In the genomic region with DNA sequence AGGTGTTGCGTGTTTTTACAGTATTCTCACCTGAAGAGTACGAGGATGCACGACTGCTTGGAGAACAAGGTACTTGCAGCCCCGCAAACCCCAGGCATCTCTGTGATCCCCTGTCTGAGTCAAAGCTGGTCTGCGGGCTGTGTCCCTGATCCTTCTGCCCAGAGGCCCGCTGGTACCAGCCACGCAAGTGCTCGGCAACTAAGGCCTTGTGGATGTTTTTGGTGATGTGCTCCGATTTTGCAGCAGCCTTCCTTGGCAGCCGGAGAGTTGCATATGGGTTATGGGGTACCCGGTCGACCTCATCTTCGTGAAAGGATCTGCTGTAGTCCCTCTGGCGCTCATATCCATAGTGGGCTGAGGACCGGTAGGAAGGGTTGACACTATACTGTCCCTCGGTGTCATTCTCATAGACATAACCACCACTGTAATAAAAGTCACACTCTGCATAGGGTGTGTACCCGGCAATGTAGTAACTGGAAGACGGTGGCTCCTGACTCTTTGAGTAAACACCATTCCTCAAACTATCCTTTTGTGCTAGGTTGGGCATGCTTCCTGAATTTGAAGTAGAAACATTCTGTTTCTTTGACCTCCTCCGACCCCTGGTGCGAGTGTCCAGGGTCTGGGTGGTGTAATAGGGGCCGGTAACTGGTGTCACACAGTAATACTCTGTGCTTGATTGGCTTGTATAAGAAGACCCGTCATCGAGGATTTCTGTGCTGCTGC, we compare ENCODE assay signal across 22 cellular contexts. TPM values are rescaled to one million over a fixed set of nuclear protein-coding genes. Genes with fewer than 3 reads are reported as not detected.
DNase-seq lines count a peak whose midpoint lies in the region; ATAC-seq and TF ChIP-seq lines count a peak whose summit lies in the region.
"Had no signal": no experiment of that assay in that cellular context is flagged by ENCODE, and none has a peak within 500 bp of the region (broad histone marks: within the 10 kb centered on the region; RNA-seq: fewer than 3 reads in every experiment).

No MANE protein-coding gene starts in this region.

- peak overlapping the region; percentile 61 for H3K4me2 ChIP-seq in SK-N-SH
- H3K4me2 ChIP-seq: BLaER1 treated with 17β-estradiol and CSF1 and Interleukin-3, amounts not matched to agents 10 nM and 100 nM had no signal

- peaks cover 2% of the 10 kb centered on the region for H3K27me3 Mint-ChIP-seq in CD8-positive, alpha-beta T cell (ENCODE audit: low read depth)
- H3K27me3 Mint-ChIP-seq: activated CD4-positive, alpha-beta memory T cell treated with anti-CD3 and anti-CD28 coated beads for 36 hours; activated naive CD8-positive, alpha-beta T cell treated with anti-CD3 and anti-CD28 coated beads, Interleukin-2, amount 50 U/mL, for 24 hours had no signal

- intact Hi-C loops in breast epithelium (cut with DNase I; ENCODE audit: low total_unique reads) (no loop called here), tibial artery (cut with DNase I; ENCODE audit: low total_unique reads) (no loop called here)
- intact Hi-C loops in CD8-positive, alpha-beta T cell (cut with DNase I, micrococcal nuclease) = no loop called here

- WGBS in SK-N-SH (ENCODE audit: low lambda C conversion rate) = 92% methylated on average over 22 of the region's 23 CpGs
- WGBS in suprapubic skin = 87% methylated on average over 19 of the region's 23 CpGs

- no peaks in the 10 kb centered on the region for H3K9me3 ChIP-seq in SK-N-SH
- H3K9me3 ChIP-seq in breast epithelium = no peaks in the 10 kb centered on the region
- no peaks in the 10 kb centered on the region for H3K9me3 ChIP-seq in suprapubic skin
- H3K9me3 ChIP-seq in tibial artery = no peaks in the 10 kb centered on the region
- H3K9me3 ChIP-seq in CD8-positive, alpha-beta T cell (ENCODE audit: low read length) = no peaks in the 10 kb centered on the region
- H3K9me3 ChIP-seq: BLaER1 treated with 17β-estradiol and CSF1 and Interleukin-3, amounts not matched to agents 10 nM and 100 nM; testis had no signal

- no peaks in the 10 kb centered on the region for H3K9me2 ChIP-seq in SK-N-SH

- peaks cover 31% of the 10 kb centered on the region for H3F3A ChIP-seq in SK-N-SH (replicated peaks; ENCODE audit: insufficient read depth)

- H3K4me3 Mint-ChIP-seq in CD8-positive, alpha-beta T cell = no peak overlapping the region
- H3K4me3 Mint-ChIP-seq: activated CD4-positive, alpha-beta memory T cell treated with anti-CD3 and anti-CD28 coated beads for 36 hours; activated naive CD8-positive, alpha-beta T cell treated with anti-CD3 and anti-CD28 coated beads, Interleukin-2, amount 50 U/mL, for 24 hours; natural killer cell had no signal

- no peaks in the 10 kb centered on the region for H3K27me3 ChIP-seq in SK-N-SH (ENCODE audit: insufficient read depth)
- no peaks in the 10 kb centered on the region for H3K27me3 ChIP-seq in breast epithelium
- no peaks in the 10 kb centered on the region for H3K27me3 ChIP-seq in suprapubic skin
- H3K27me3 ChIP-seq in tibial artery = no peaks in the 10 kb centered on the region
- H3K27me3 ChIP-seq in CD8-positive, alpha-beta T cell (ENCODE audit: insufficient read depth, low read length) = no peaks in the 10 kb centered on the region
- H3K27me3 ChIP-seq: BLaER1 treated with 17β-estradiol and CSF1 and Interleukin-3, amounts not matched to agents 10 nM and 100 nM; foreskin keratinocyte; testis had no signal

- H3K36me3 ChIP-seq in SK-N-SH (replicated peaks in 1 of 2; ENCODE audit: control insufficient read depth in 1 of 2, insufficient read depth in 2 of 2, low read length in 1 of 2) = peaks cover 0 to 11% of the 10 kb centered on the region in 2 experiments
- peaks cover 9% of the 10 kb centered on the region for H3K36me3 ChIP-seq in breast epithelium
- peaks cover 71% of the 10 kb centered on the region for H3K36me3 ChIP-seq in suprapubic skin
- peaks cover 0 to 25% (median 6%) of the 10 kb centered on the region in 3 donors for H3K36me3 ChIP-seq in tibial artery
- no peaks in the 10 kb centered on the region for H3K36me3 ChIP-seq in CD8-positive, alpha-beta T cell (ENCODE audit: insufficient read depth, low read length)

- H3K4me1 Mint-ChIP-seq in CD8-positive, alpha-beta T cell (ENCODE audit: low read depth) = peaks cover 5% of the 10 kb centered on the region

- DNase-seq in SK-N-SH = no peak
- DNase-seq in breast epithelium (ENCODE audit: low spot score in 2 of 2) = no peak
- peak; percentile 18 for DNase-seq in medulla oblongata (ENCODE audit: extremely low spot score)
- no peak for DNase-seq in suprapubic skin (ENCODE audit: low spot score in 2 of 2)
- no peak for DNase-seq in tibial artery
- DNase-seq in CD8-positive, alpha-beta T cell = no peak
- DNase-seq: activated CD4-positive, alpha-beta memory T cell treated with anti-CD3 and anti-CD28 coated beads for 36 hours; activated naive CD8-positive, alpha-beta T cell treated with anti-CD3 and anti-CD28 coated beads, Interleukin-2, amount 50 U/mL, for 24 hours; DMS153; natural killer cell; NCI-H2029; NCI-H69; stimulated activated CD4-positive, alpha-beta T cell treated with anti-CD3 and anti-CD28 coated beads, Interleukin-1b, Interleukin-23, amount 100 ng/mL, for 48 hours; testis had no signal

- TF ChIP-seq EP300 in SK-N-SH (IDR thresholded peaks at IDR 0.05; ENCODE audit: borderline replicate concordance in 1 of 2, low read depth in 1 of 2, low read length in 1 of 2) = no peak
- no peak for TF ChIP-seq EP300 in suprapubic skin (IDR thresholded peaks at IDR 0.05)

- no peak overlapping the region for H3K27ac Mint-ChIP-seq in CD8-positive, alpha-beta T cell
- H3K27ac Mint-ChIP-seq: activated CD4-positive, alpha-beta memory T cell treated with anti-CD3 and anti-CD28 coated beads for 36 hours; activated naive CD8-positive, alpha-beta T cell treated with anti-CD3 and anti-CD28 coated beads, Interleukin-2, amount 50 U/mL, for 24 hours; natural killer cell had no signal

- ATAC-seq in SK-N-SH treated with all-trans-retinoic acid at 6 μM for 48 hours (no peak), HG03135 (IDR thresholded peaks at IDR 0.05; ENCODE audit: unreplicated experiment) (no peak)
- ATAC-seq in CD8-positive, alpha-beta T cell = no peak
- ATAC-seq: activated naive CD8-positive, alpha-beta T cell treated with anti-CD3 and anti-CD28 coated beads, Interleukin-2, amount 50 U/mL, for 24 hours; foreskin keratinocyte; natural killer cell had no signal

- H3K4me1 ChIP-seq in SK-N-SH (ENCODE audit: control insufficient read depth in 1 of 2, insufficient read depth in 2 of 2, low read depth in 1 of 2, low read length in 1 of 2) (peaks cover 0 to 17% of the 10 kb centered on the region in 2 experiments; a peak in 1 of 4 replicates), breast epithelium (peaks cover 0 to 13% of the 10 kb centered on the region in 2 donors), suprapubic skin (peaks cover 24% of the 10 kb centered on the region), tibial artery (peaks cover 0 to 5% (median 0%) of the 10 kb centered on the region in 4 donors)
- no peaks in the 10 kb centered on the region for H3K4me1 ChIP-seq in CD8-positive, alpha-beta T cell (ENCODE audit: insufficient read depth, low read length)
- H3K4me1 ChIP-seq: testis had no signal

- no peaks in the 10 kb centered on the region for H3K9me3 Mint-ChIP-seq in CD8-positive, alpha-beta T cell
- H3K9me3 Mint-ChIP-seq: activated CD4-positive, alpha-beta memory T cell treated with anti-CD3 and anti-CD28 coated beads for 36 hours; activated naive CD8-positive, alpha-beta T cell treated with anti-CD3 and anti-CD28 coated beads, Interleukin-2, amount 50 U/mL, for 24 hours; natural killer cell had no signal

- H3K79me2 ChIP-seq in SK-N-SH (ENCODE audit: insufficient read depth) = no peaks in the 10 kb centered on the region

- no peaks in the 10 kb centered on the region for H4K20me1 ChIP-seq in SK-N-SH (ENCODE audit: insufficient read depth)

- TF ChIP-seq CTCF in SK-N-SH (IDR thresholded peaks at IDR 0.05) = no peak
- no peak for TF ChIP-seq CTCF in breast epithelium (IDR thresholded peaks at IDR 0.05)
- TF ChIP-seq CTCF in suprapubic skin (IDR thresholded peaks at IDR 0.05) = no peak
- no peak for TF ChIP-seq CTCF in tibial artery (IDR thresholded peaks at IDR 0.05)
- TF ChIP-seq CTCF in CD8-positive, alpha-beta T cell (IDR thresholded peaks at IDR 0.05) = no peak

- H3K4me3 ChIP-seq in SK-N-SH (ENCODE audit: low read depth in 2 of 2, low read length in 1 of 2) (no peak overlapping the region), breast epithelium (no peak overlapping the region), suprapubic skin (no peak overlapping the region), tibial artery (no peak overlapping the region)
- no peak overlapping the region for H3K4me3 ChIP-seq in CD8-positive, alpha-beta T cell (ENCODE audit: low read depth, low read length)
- H3K4me3 ChIP-seq: BLaER1 treated with 17β-estradiol and CSF1 and Interleukin-3, amounts not matched to agents 10 nM and 100 nM; testis had no signal

- CTCF ChIA-PET in SK-N-SH (lab: Yijun Ruan, JAX) = interaction anchor here (1.8 to 4.2 kb wide), 2 partner anchors 20 to 125 kb away, joined by 4 to 20 read pairs; no protein-coding TSS in a partner anchor
- CTCF ChIA-PET in CD8-positive, alpha-beta T cell (lab: Charles Lee) = interaction anchor here (2.4 kb wide), 1 partner anchor 125 kb away, joined by 10 read pairs; no protein-coding TSS in a partner anchor

- POLR2A ChIA-PET in SK-N-SH (lab: Yijun Ruan, JAX) = no interaction called here
- POLR2A ChIA-PET in CD8-positive, alpha-beta T cell (lab: Charles Lee) = no interaction called here

- TF ChIP-seq RAD21 in SK-N-SH (IDR thresholded peaks at IDR 0.05; ENCODE audit: low read length) = no peak

- no peak overlapping the region for H3K9ac ChIP-seq in SK-N-SH
- H3K9ac ChIP-seq: BLaER1 treated with 17β-estradiol and CSF1 and Interleukin-3, amounts not matched to agents 10 nM and 100 nM had no signal

- H3K36me3 Mint-ChIP-seq in CD8-positive, alpha-beta T cell = peaks cover 13% of the 10 kb centered on the region
- H3K36me3 Mint-ChIP-seq: natural killer cell had no signal

- H3K27ac ChIP-seq in SK-N-SH (ENCODE audit: low read depth in 2 of 2, low read length in 1 of 2) = peak overlapping the region in 1 of 2 experiments; percentile 88; a peak in 2 of 4 replicates
- peak overlapping the region; percentile 44 to 68 for H3K27ac ChIP-seq in breast epithelium
- H3K27ac ChIP-seq in suprapubic skin = peak overlapping the region; percentile 8
- H3K27ac ChIP-seq in tibial artery = no peak overlapping the region
- H3K27ac ChIP-seq in CD8-positive, alpha-beta T cell (ENCODE audit: low read depth, low read length) = no peak overlapping the region
- H3K27ac ChIP-seq: 22Rv1; BLaER1 treated with 17β-estradiol and CSF1 and Interleukin-3, amounts not matched to agents 10 nM and 100 nM; foreskin keratinocyte had no signal

- no peak for TF ChIP-seq POLR2A in breast epithelium (IDR thresholded peaks at IDR 0.05)
- no peak for TF ChIP-seq POLR2A in suprapubic skin (IDR thresholded peaks at IDR 0.05)

- no peak overlapping the region for H2AFZ ChIP-seq in SK-N-SH (ENCODE audit: low read depth)

TF ChIP-seq in SK-N-SH, 30 proteins besides CTCF, POLR2A, EP300 and RAD21 (continues in another document):
- no peak for TF ChIP-seq YY1 (IDR thresholded peaks at IDR 0.05; ENCODE audit: low read depth)

TF ChIP-seq in SK-N-SH treated with all-trans-retinoic acid at 6 μM for 48 hours, 23 proteins besides CTCF, POLR2A, EP300 and RAD21 (continues in another document):
- TF ChIP-seq SNAI2 (CRISPR knock-in tag; IDR thresholded peaks at IDR 0.05) = no peak

RNA-seq across cellular contexts. Expression of gene LMOD3, which starts 58.6 kb away (rescaled TPM):
- polyA plus RNA-seq in SK-N-SH (2012; rRNA removed) = not detected in 2 replicates
- not detected in 2 replicates for polyA plus RNA-seq in SK-N-SH (2012; cell fraction: cytosol; rRNA removed)
- not detected in 2 replicates for polyA plus RNA-seq in SK-N-SH (2012; cell fraction: nucleus; rRNA removed)
- total RNA-seq in breast epithelium = not detected
- total RNA-seq in suprapubic skin = under 1 TPM in 1 of 4 donors, not detected in 3; 0.40 TPM
- total RNA-seq in CD8-positive, alpha-beta T cell = not detected
- total RNA-seq: activated CD4-positive, alpha-beta memory T cell treated with anti-CD3 and anti-CD28 coated beads for 36 hours; cerebellum; foreskin keratinocyte; lower leg skin; natural killer cell; renal cortical epithelial cell; testis had no signal
- polyA plus RNA-seq: foreskin keratinocyte had no signal

Comparison
In these comparisons a context has a peak if more than half of its experiments do, and no peak if none do; other contexts are left out.
1. H3K27ac ChIP-seq: peak in breast epithelium (2 of 2) and suprapubic skin (single experiment); none in tibial artery (0 of 2) and CD8-positive, alpha-beta T cell (single experiment).